31 cellular contexts compared by ENCODE assay signal in the genomic region with DNA sequence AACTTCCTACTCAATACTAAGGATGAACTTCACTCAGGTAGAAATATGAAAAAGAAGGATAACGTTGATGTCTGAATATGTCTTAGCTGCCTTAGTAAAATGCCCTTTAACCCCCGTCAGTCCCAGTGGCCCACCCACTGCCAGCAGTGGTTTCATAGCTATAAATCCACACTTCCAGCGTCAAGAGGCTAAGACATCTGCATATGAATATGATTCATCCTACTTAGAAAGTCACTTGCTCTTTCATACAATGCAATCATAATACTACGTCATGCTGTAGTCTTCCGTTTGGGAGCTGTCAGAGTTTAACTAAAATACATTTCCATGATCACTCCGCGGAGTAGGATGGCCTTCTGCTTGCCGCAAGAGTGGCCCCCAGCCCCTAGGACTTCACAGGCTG.
"Had no signal": no experiment of that assay in that cellular context is flagged by ENCODE, and none has a peak within 500 bp of the region (broad histone marks: within the 10 kb centered on the region; RNA-seq: fewer than 3 reads in every experiment).

No MANE protein-coding gene starts in this region.

- H3K79me2 ChIP-seq: hepatocyte, parathyroid adenoma had no signal

- H3K27me3 ChIP-seq: foreskin keratinocyte, gastroesophageal sphincter, heart left ventricle, hepatocyte, neural progenitor cell, right atrium auricular region, suprapubic skin, transverse colon, upper lobe of right lung, uterus had no signal

- H3K27ac Mint-ChIP-seq: endodermal cell, nephron, neural progenitor cell, progenitor cell of endocrine pancreas had no signal

- H3K9me3 ChIP-seq: gastroesophageal sphincter, heart left ventricle, right atrium auricular region, suprapubic skin, transverse colon, upper lobe of right lung, uterus had no signal

- H3K4me3 ChIP-seq: gastroesophageal sphincter, heart left ventricle, hepatocyte, neural progenitor cell, right atrium auricular region, smooth muscle cell, suprapubic skin, transverse colon, upper lobe of right lung, uterus had no signal

- H3K9me3 Mint-ChIP-seq: endodermal cell; naive thymus-derived CD4-positive, alpha-beta T cell; nephron; neural progenitor cell; stimulated activated naive CD8-positive, alpha-beta T cell treated with anti-CD3 and anti-CD28 coated beads, Interleukin-15, amount 100 ng/mL, for 72 hours had no signal

- H3K4me2 ChIP-seq: hepatocyte, neural progenitor cell, smooth muscle cell had no signal

- H2AFZ ChIP-seq: hepatocyte, neural progenitor cell, parathyroid adenoma had no signal

- ATAC-seq: esophagus mucosa; foreskin keratinocyte; gastroesophageal sphincter; heart left ventricle; left lobe of liver; naive thymus-derived CD4-positive, alpha-beta T cell; sciatic nerve; stimulated activated naive CD8-positive, alpha-beta T cell treated with anti-CD3 and anti-CD28 coated beads, Interleukin-15, amount 100 ng/mL, for 72 hours; upper lobe of right lung had no signal

- FAIRE-seq: kidney had no signal

- H3K27ac ChIP-seq: epithelial cell of prostate, foreskin keratinocyte, gastroesophageal sphincter, heart left ventricle, hepatocyte, neural progenitor cell, parathyroid adenoma, right atrium auricular region, suprapubic skin, transverse colon, upper lobe of right lung, uterus had no signal

- H3K4me1 ChIP-seq: right atrium auricular region, suprapubic skin, transverse colon, upper lobe of right lung, uterus had no signal

- H3K27me3 Mint-ChIP-seq: naive thymus-derived CD4-positive, alpha-beta T cell; progenitor cell of endocrine pancreas; stimulated activated naive CD8-positive, alpha-beta T cell treated with anti-CD3 and anti-CD28 coated beads, Interleukin-15, amount 100 ng/mL, for 72 hours had no signal

- H3K36me3 ChIP-seq: neural progenitor cell, uterus had no signal

- H3K9ac ChIP-seq: neural progenitor cell, parathyroid adenoma had no signal

- DNase-seq: cortex of kidney; effector CD4-positive, alpha-beta T cell; endodermal cell; foreskin keratinocyte; heart left ventricle; kidney; mesendoderm; midbrain; naive thymus-derived CD4-positive, alpha-beta T cell; stimulated activated CD4-positive, alpha-beta T cell treated with anti-CD3 and anti-CD28 coated beads, Interleukin-12 subunit alpha, Interleukin-12 subunit beta, amount 100 ng/mL, for 4 hours; stimulated activated CD4-positive, alpha-beta T cell treated with anti-CD3 and anti-CD28 coated beads, Interleukin-1b, Interleukin-23, amount 100 ng/mL, for 48 hours; stimulated activated CD4-positive, alpha-beta T cell treated with anti-CD3 and anti-CD28 coated beads, Interleukin-4, amount 100 ng/mL, for 1 hour; stimulated activated CD8-positive, alpha-beta memory T cell treated with anti-CD3 and anti-CD28 coated beads, Interleukin-4, amount 100 ng/mL, for 48 hours; stimulated activated naive CD4-positive, alpha-beta T cell; stimulated activated naive CD8-positive, alpha-beta T cell treated with anti-CD3 and anti-CD28 coated beads, Interleukin-15, amount 100 ng/mL, for 72 hours; transverse colon; upper lobe of right lung; uterus had no signal

- H3K4me3 Mint-ChIP-seq: endodermal cell; naive thymus-derived CD4-positive, alpha-beta T cell; nephron; neural progenitor cell; stimulated activated naive CD8-positive, alpha-beta T cell treated with anti-CD3 and anti-CD28 coated beads, Interleukin-15, amount 100 ng/mL, for 72 hours had no signal
